30 cellular contexts compared by ENCODE assay signal in the genomic region with DNA sequence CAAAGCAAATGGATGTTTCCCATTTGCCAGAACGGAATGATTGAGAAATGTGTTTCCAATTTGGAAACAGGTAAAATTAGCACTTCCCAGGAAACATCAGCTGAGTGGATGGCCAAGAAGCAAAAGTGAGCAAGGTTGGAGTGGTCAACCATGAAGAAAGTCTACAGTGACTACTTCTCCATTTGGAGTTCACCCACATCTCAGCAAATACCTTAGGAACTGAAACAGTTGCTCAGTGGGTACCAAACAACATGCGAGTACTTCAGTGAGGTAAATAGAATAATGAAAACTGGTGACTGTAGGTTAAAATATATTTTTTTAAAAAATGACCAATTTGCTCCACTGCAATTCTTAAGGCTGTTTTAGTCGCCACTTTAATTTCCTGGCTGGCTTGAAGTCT.
"Had no signal": no experiment of that assay in that cellular context is flagged by ENCODE, and none has a peak within 500 bp of the region (broad histone marks: within the 10 kb centered on the region; RNA-seq: fewer than 3 reads in every experiment).

No MANE protein-coding gene starts in this region.

- H3K27me3 Mint-ChIP-seq: activated CD8-positive, alpha-beta memory T cell treated with anti-CD3 and anti-CD28 coated beads, Interleukin-2, amount 10 ng/mL, durations not matched to agents 7 days and 5 days; activated naive CD8-positive, alpha-beta T cell; dendritic cell treated with granulocyte-macrophage colony-stimulating factor and Interleukin-4, amounts not matched to agents 40 ng/mL and 50 ng/mL, for 4 days; T-helper 17 cell had no signal

- DNase-seq: activated CD4-positive, alpha-beta memory T cell treated with anti-CD3 and anti-CD28 coated beads for 36 hours; activated CD4-positive, alpha-beta T cell treated with anti-CD3 and anti-CD28 coated beads for 1 hour; activated CD4-positive, alpha-beta T cell treated with anti-CD3 and anti-CD28 coated beads for 4 hours; activated CD4-positive, alpha-beta T cell treated with anti-CD3 and anti-CD28 coated beads, Interleukin-2, amount 50 U/mL, for 1 hour; activated CD8-positive, alpha-beta memory T cell treated with anti-CD3 and anti-CD28 coated beads, Interleukin-2, amount 10 ng/mL, durations not matched to agents 7 days and 5 days; activated CD8-positive, alpha-beta memory T cell treated with anti-CD3 and anti-CD28 coated beads, Interleukin-2, amount 50 U/mL, for 4 hours; activated CD8-positive, alpha-beta T cell treated with anti-CD3 and anti-CD28 coated beads, Interleukin-2, amount 10 ng/mL, durations not matched to agents 7 days and 5 days; activated effector memory CD4-positive, alpha-beta T cell treated with Interleukin-2 at 50 U/mL for 16 hours; activated gamma-delta T cell treated with Interleukin-2 at 50 U/mL for 16 hours; activated naive CD4-positive, alpha-beta T cell treated with anti-CD3 and anti-CD28 coated beads, Interleukin-2, amount 50 U/mL, for 16 hours; activated naive CD4-positive, alpha-beta T cell treated with Interleukin-2 at 50 U/mL for 16 hours; activated T-cell treated with anti-CD3 and anti-CD28 coated beads, Interleukin-2, amount 50 U/mL, for 1 hour; activated T-cell treated with anti-CD3 and anti-CD28 coated beads, Interleukin-2, amount 50 U/mL, for 48 hours; amniotic stem cell; anterior cingulate cortex; brain microvascular endothelial cell; dorsolateral prefrontal cortex; effector memory CD4-positive, alpha-beta T cell; endodermal cell; foreskin fibroblast; head of caudate nucleus; T-helper 1 cell; T-helper 17 cell had no signal

- H3K36me3 Mint-ChIP-seq: activated CD4-positive, alpha-beta memory T cell treated with anti-CD3 and anti-CD28 coated beads for 36 hours; activated CD8-positive, alpha-beta memory T cell treated with anti-CD3 and anti-CD28 coated beads, Interleukin-2, amount 10 ng/mL, durations not matched to agents 7 days and 5 days; activated naive CD8-positive, alpha-beta T cell; WTC11 had no signal

- H3K4me3 ChIP-seq: coronary artery, dorsolateral prefrontal cortex had no signal

- H3K36me3 ChIP-seq: brain microvascular endothelial cell had no signal

- ATAC-seq: activated CD8-positive, alpha-beta memory T cell treated with anti-CD3 and anti-CD28 coated beads, Interleukin-2, amount 10 ng/mL, durations not matched to agents 7 days and 5 days; activated CD8-positive, alpha-beta T cell treated with anti-CD3 and anti-CD28 coated beads, Interleukin-2, amount 10 ng/mL, durations not matched to agents 7 days and 5 days; esophagus mucosa; T-helper 17 cell; WTC11 had no signal

- H3K4me3 Mint-ChIP-seq: activated CD4-positive, alpha-beta memory T cell treated with anti-CD3 and anti-CD28 coated beads for 36 hours; activated CD8-positive, alpha-beta memory T cell treated with anti-CD3 and anti-CD28 coated beads, Interleukin-2, amount 10 ng/mL, durations not matched to agents 7 days and 5 days; activated CD8-positive, alpha-beta T cell treated with anti-CD3 and anti-CD28 coated beads, Interleukin-2, amount 10 ng/mL, durations not matched to agents 7 days and 5 days; activated naive CD8-positive, alpha-beta T cell; central memory CD8-positive, alpha-beta T cell; dendritic cell treated with granulocyte-macrophage colony-stimulating factor and Interleukin-4, amounts not matched to agents 40 ng/mL and 50 ng/mL, for 4 days; endodermal cell; T-helper 17 cell; WTC11 had no signal

- H3K27ac ChIP-seq: brain microvascular endothelial cell, coronary artery, dorsolateral prefrontal cortex, VCaP had no signal

- H3K27ac Mint-ChIP-seq: activated CD4-positive, alpha-beta memory T cell treated with anti-CD3 and anti-CD28 coated beads for 36 hours; activated CD8-positive, alpha-beta memory T cell treated with anti-CD3 and anti-CD28 coated beads, Interleukin-2, amount 10 ng/mL, durations not matched to agents 7 days and 5 days; activated CD8-positive, alpha-beta T cell treated with anti-CD3 and anti-CD28 coated beads, Interleukin-2, amount 10 ng/mL, durations not matched to agents 7 days and 5 days; activated naive CD8-positive, alpha-beta T cell; dendritic cell treated with granulocyte-macrophage colony-stimulating factor and Interleukin-4, amounts not matched to agents 40 ng/mL and 50 ng/mL, for 4 days; endodermal cell; T-helper 17 cell; WTC11 had no signal

- H3K9me3 Mint-ChIP-seq: central memory CD8-positive, alpha-beta T cell; dendritic cell treated with granulocyte-macrophage colony-stimulating factor and Interleukin-4, amounts not matched to agents 40 ng/mL and 50 ng/mL, for 4 days; endodermal cell; WTC11 had no signal

- H3K27me3 ChIP-seq: brain microvascular endothelial cell, dorsolateral prefrontal cortex had no signal
